In the genomic region with DNA sequence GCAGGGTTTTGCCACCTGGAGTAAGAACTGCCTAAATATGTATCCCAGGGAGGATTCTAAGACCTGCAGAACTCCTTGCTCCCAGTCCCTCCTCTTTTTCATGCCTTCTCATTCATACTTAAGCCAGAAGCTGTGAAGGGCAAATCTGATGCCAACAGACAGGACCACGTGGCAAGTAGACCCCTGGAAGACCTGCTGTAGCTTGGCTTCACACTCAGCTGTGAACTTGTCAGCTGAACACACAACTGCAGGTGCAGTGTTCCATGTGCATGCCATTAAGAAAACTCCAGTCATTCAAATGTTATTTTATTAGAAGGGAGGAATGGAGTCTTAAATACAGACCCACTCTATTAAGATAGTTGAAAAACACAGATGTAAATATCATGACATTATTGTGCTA, we compare ENCODE assay signal across 31 cellular contexts.
DNase-seq lines count a peak whose midpoint lies in the region; ATAC-seq and TF ChIP-seq lines count a peak whose summit lies in the region.
"Had no signal": no experiment of that assay in that cellular context is flagged by ENCODE, and none has a peak within 500 bp of the region (broad histone marks: within the 10 kb centered on the region; RNA-seq: fewer than 3 reads in every experiment).

No MANE protein-coding gene starts in this region.

- dilution Hi-C loops in IMR-90 (cut with HindIII; ENCODE audit: low sequenced_read_pairs, unreplicated experiment): no loop called here

- H2BK5ac ChIP-seq in IMR-90 (ENCODE audit: low read depth, low read length, poor library complexity, severe bottlenecking): no peak overlapping the region

- peaks cover 22% of the 10 kb centered on the region for H3K4me1 Mint-ChIP-seq in activated T-cell treated with anti-CD3 and anti-CD28 coated beads, Interleukin-2, amount 50 U/mL, for 24 hours (ENCODE audit: low read depth)
- H3K4me1 Mint-ChIP-seq: B cell; CD4-positive, CD25-positive, alpha-beta regulatory T cell had no signal

- no peak overlapping the region for H4K5ac ChIP-seq in IMR-90 (ENCODE audit: low read depth, low read length)

- H3K4me3 Mint-ChIP-seq in activated T-cell treated with anti-CD3 and anti-CD28 coated beads, Interleukin-2, amount 50 U/mL, for 24 hours: no peak overlapping the region
- H3K4me3 Mint-ChIP-seq: B cell; CD14-positive monocyte; CD4-positive, alpha-beta T cell; CD4-positive, CD25-positive, alpha-beta regulatory T cell; CD8-positive, alpha-beta memory T cell; CD8-positive, alpha-beta T cell had no signal

- H3K9ac ChIP-seq in IMR-90 (ENCODE audit: low read depth, low read length): no peak overlapping the region
- H3K9ac ChIP-seq: BLaER1; BLaER1 treated with 17β-estradiol and CSF1 and Interleukin-3, amounts not matched to agents 10 nM and 100 nM had no signal

- no peak overlapping the region for H3K27ac Mint-ChIP-seq in activated T-cell treated with anti-CD3 and anti-CD28 coated beads, Interleukin-2, amount 50 U/mL, for 24 hours
- H3K27ac Mint-ChIP-seq: B cell; CD4-positive, alpha-beta memory T cell; CD4-positive, alpha-beta T cell; CD4-positive, CD25-positive, alpha-beta regulatory T cell; CD8-positive, alpha-beta memory T cell; CD8-positive, alpha-beta T cell had no signal

- H3K4me2 ChIP-seq in IMR-90 (ENCODE audit: low read depth, low read length): no peak overlapping the region
- H3K4me2 ChIP-seq: A549, BLaER1 had no signal

- in situ Hi-C loops in IMR-90 (cut with MboI; ENCODE audit: low sequenced_read_pairs): no loop called here

- no peak overlapping the region for H3K18ac ChIP-seq in IMR-90 (ENCODE audit: low read depth, low read length)

- H4K91ac ChIP-seq in IMR-90 (ENCODE audit: insufficient read depth, low read depth, low read length): no peak overlapping the region

- H3K23ac ChIP-seq in IMR-90 (ENCODE audit: low read depth, low read length): no peak overlapping the region

- peak overlapping the region; percentile 11; the same call in 1 of the 2 replicates for H2BK120ac ChIP-seq in IMR-90 (ENCODE audit: low read depth, low read length)

- no peak overlapping the region for H3K4ac ChIP-seq in IMR-90 (ENCODE audit: low read depth, low read length)

- H3K4me3 ChIP-seq in IMR-90 (ENCODE audit: insufficient read depth, low read depth, low read length): no peak overlapping the region
- no peak overlapping the region for H3K4me3 ChIP-seq in body of pancreas
- H3K4me3 ChIP-seq: A549; BLaER1; BLaER1 treated with 17β-estradiol and CSF1 and Interleukin-3, amounts not matched to agents 10 nM and 100 nM had no signal

- peaks cover 74% of the 10 kb centered on the region for H3K27me3 Mint-ChIP-seq in activated T-cell treated with anti-CD3 and anti-CD28 coated beads, Interleukin-2, amount 50 U/mL, for 24 hours
- H3K27me3 Mint-ChIP-seq: CD4-positive, CD25-positive, alpha-beta regulatory T cell had no signal

- H2AK5ac ChIP-seq in IMR-90 (ENCODE audit: low read depth, low read length): no peak overlapping the region

- no peak overlapping the region for H3K14ac ChIP-seq in IMR-90 (replicated peaks; ENCODE audit: low read depth, low read length)

- H3K56ac ChIP-seq in IMR-90 (ENCODE audit: extremely low read depth, insufficient read depth, low read length): no peak overlapping the region

- no peaks in the 10 kb centered on the region for H3K79me1 ChIP-seq in IMR-90 (ENCODE audit: low read depth in 1 of 2, low read length in 2 of 2)

- ATAC-seq in IMR-90 (ENCODE audit: low read depth) (no peak), body of pancreas (no peak), HG03039 (IDR thresholded peaks at IDR 0.05; ENCODE audit: unreplicated experiment) (no peak)
- ATAC-seq: A549; CD8-positive, alpha-beta T cell had no signal

- H3K27me3 ChIP-seq in IMR-90 (ENCODE audit: control insufficient read depth, insufficient read depth, low read length) (no peaks in the 10 kb centered on the region), body of pancreas (no peaks in the 10 kb centered on the region)
- H3K27me3 ChIP-seq: BE2C; BLaER1; BLaER1 treated with 17β-estradiol and CSF1 and Interleukin-3, amounts not matched to agents 10 nM and 100 nM had no signal

- no CpG with 5 or more reads among the region's 1 CpG for WGBS in IMR-90 (ENCODE audit: extremely low coverage in 2 of 2, insufficient read length in 1 of 2), 2 experiments
- WGBS in body of pancreas, 2 donors: 33 to 57% methylated on average over 1 of the region's 1 CpG

- no peaks in the 10 kb centered on the region for H3K36me3 Mint-ChIP-seq in activated T-cell treated with anti-CD3 and anti-CD28 coated beads, Interleukin-2, amount 50 U/mL, for 24 hours (ENCODE audit: low read depth)
- H3K36me3 Mint-ChIP-seq: CD4-positive, alpha-beta memory T cell; CD4-positive, CD25-positive, alpha-beta regulatory T cell; CD8-positive, alpha-beta memory T cell; CD8-positive, alpha-beta T cell had no signal

- TF ChIP-seq CTCF in IMR-90 (conservative IDR thresholded peaks at IDR 0.05; ENCODE audit: low read depth, low read length): no peak
- TF ChIP-seq CTCF in body of pancreas (IDR thresholded peaks at IDR 0.05): no peak

- TF ChIP-seq POLR2A in IMR-90 (IDR thresholded peaks at IDR 0.05; ENCODE audit: low read depth, low read length) (no peak), body of pancreas (IDR thresholded peaks at IDR 0.05) (no peak)

- no peak overlapping the region for H4K8ac ChIP-seq in IMR-90 (ENCODE audit: low read depth in 2 of 2, low read length in 2 of 2)

- no peak overlapping the region for H2AFZ ChIP-seq in IMR-90 (replicated peaks; ENCODE audit: low read length, poor library complexity)

- DNase-seq in IMR-90: no peak
- DNase-seq in body of pancreas: peak in 3 of 4 donors; percentile 53 to 74 (median 58)
- DNase-seq in activated T-cell treated with anti-CD3 and anti-CD28 coated beads, Interleukin-2, amount 50 U/mL, for 24 hours: no peak
- DNase-seq: 8988T; ACHN; AML-193; BE2C; C1 segment of cervical spinal cord; Caco-2; Calu3; CD4-positive, alpha-beta memory T cell; CD4-positive, alpha-beta T cell; CD4-positive, CD25-positive, alpha-beta regulatory T cell; CD8-positive, alpha-beta memory T cell; CD8-positive, alpha-beta T cell; COR-L47; DMS 273 treated with DMSO at 0.1 percent for 48 hours; DMS153; DMS53; DMS79; DMS79 treated with DMSO at 0.1 percent for 48 hours; DND-41; EL had no signal

- H3K9me1 ChIP-seq in IMR-90 (ENCODE audit: insufficient read depth, low read length): peaks cover 8% of the 10 kb centered on the region

- no TSS peak for BruUV-seq in IMR-90 (replicated peaks; lab: Mats Ljungman, UMichigan)

- no peak for TF ChIP-seq RAD21 in IMR-90 (IDR thresholded peaks at IDR 0.05; ENCODE audit: low read length)

- H2BK20ac ChIP-seq in IMR-90 (ENCODE audit: low read depth, low read length): no peak overlapping the region

- no peak overlapping the region for H3K27ac ChIP-seq in IMR-90 (ENCODE audit: insufficient read depth, low read length)
- H3K27ac ChIP-seq in body of pancreas: no peak overlapping the region
- H3K27ac ChIP-seq: 22Rv1; A549; BLaER1; BLaER1 treated with 17β-estradiol and CSF1 and Interleukin-3, amounts not matched to agents 10 nM and 100 nM; C4-2B had no signal

- no peaks in the 10 kb centered on the region for H3K9me3 ChIP-seq in IMR-90 (ENCODE audit: control insufficient read depth, insufficient read depth, low read length)
- H3K9me3 ChIP-seq in body of pancreas: no peaks in the 10 kb centered on the region
- H3K9me3 ChIP-seq: A549; BE2C; BLaER1; BLaER1 treated with 17β-estradiol and CSF1 and Interleukin-3, amounts not matched to agents 10 nM and 100 nM; Caco-2 had no signal

- no peaks in the 10 kb centered on the region for H3K9me3 Mint-ChIP-seq in activated T-cell treated with anti-CD3 and anti-CD28 coated beads, Interleukin-2, amount 50 U/mL, for 24 hours
- H3K9me3 Mint-ChIP-seq: CD4-positive, alpha-beta T cell; CD8-positive, alpha-beta T cell had no signal

- no peaks in the 10 kb centered on the region for H4K20me1 ChIP-seq in IMR-90 (ENCODE audit: insufficient read depth, low read length)
- H4K20me1 ChIP-seq: BLaER1; BLaER1 treated with 17β-estradiol and CSF1 and Interleukin-3, amounts not matched to agents 10 nM and 100 nM had no signal

- H3K36me3 ChIP-seq in IMR-90 (ENCODE audit: control insufficient read depth, insufficient read depth, low read length) (no peaks in the 10 kb centered on the region), body of pancreas (replicated peaks in 1 of 2; ENCODE audit: insufficient read depth in 1 of 2, low read depth in 2 of 2) (no peaks in the 10 kb centered on the region)
- H3K36me3 ChIP-seq: BE2C; BLaER1; BLaER1 treated with 17β-estradiol and CSF1 and Interleukin-3, amounts not matched to agents 10 nM and 100 nM had no signal

- CTCF ChIA-PET in IMR-90 (lab: Yijun Ruan, JAX): no interaction called here

- POLR2A ChIA-PET in IMR-90 (lab: Charles Lee; ENCODE audit: unreplicated experiment): no interaction called here

- intact Hi-C loops in IMR-90 (cut with micrococcal nuclease): no loop called here
- intact Hi-C loops in body of pancreas (cut with DNase I): no loop called here

- no peak overlapping the region for H2BK15ac ChIP-seq in IMR-90 (ENCODE audit: low read depth, low read length)

- H2AK9ac ChIP-seq in IMR-90 (replicated peaks; ENCODE audit: low read depth, low read length, poor library complexity): no peak overlapping the region

- H3K4me1 ChIP-seq in IMR-90 (ENCODE audit: control insufficient read depth, insufficient read depth, low read length) (peaks cover 13% of the 10 kb centered on the region), body of pancreas (peaks cover 44% of the 10 kb centered on the region)
- H3K4me1 ChIP-seq: A549, BE2C had no signal

TF ChIP-seq in IMR-90, 13 proteins besides CTCF, POLR2A, EP300 and RAD21 (continues in another document):
- TF ChIP-seq RCOR1 (IDR thresholded peaks at IDR 0.05; ENCODE audit: insufficient replicate concordance, low read length): no peak
- TF ChIP-seq MXI1 (IDR thresholded peaks at IDR 0.05; ENCODE audit: borderline replicate concordance, low read depth, low read length): no peak
- no peak for TF ChIP-seq SMC3 (IDR thresholded peaks at IDR 0.05; ENCODE audit: low read depth, low read length)
- TF ChIP-seq FOS (IDR thresholded peaks at IDR 0.05; ENCODE audit: low read depth, low read length): no peak
- TF ChIP-seq ELK1 (IDR thresholded peaks at IDR 0.05; ENCODE audit: borderline replicate concordance, low read depth, low read length): no peak
- no peak for TF ChIP-seq CEBPB (IDR thresholded peaks at IDR 0.05; ENCODE audit: low read depth, low read length)
- TF ChIP-seq MAZ (IDR thresholded peaks at IDR 0.05; ENCODE audit: borderline replicate concordance, low read depth, low read length): no peak
- TF ChIP-seq CHD1 (IDR thresholded peaks at IDR 0.05; ENCODE audit: low read depth, low read length): no peak
- TF ChIP-seq MAFK (IDR thresholded peaks at IDR 0.05; ENCODE audit: low read depth, low read length): no peak

Comparison
In these comparisons a context has a peak if more than half of its experiments do, and no peak if none do; other contexts are left out.
1. DNase-seq: peak in body of pancreas (3 of 4); none in IMR-90 (single experiment) and activated T-cell treated with anti-CD3 and anti-CD28 coated beads, Interleukin-2, amount 50 U/mL, for 24 hours (single experiment).